Comparison of ENCODE assay signal across 1 cellular context in genomic region chrX:132302687-132303086, GRCh38.
DNase-seq lines count a peak whose midpoint lies in the region; ATAC-seq, FAIRE-seq and TF ChIP-seq lines count a peak whose summit lies in the region.
"Not testable (repeated sequence)": the region's sequence is repeated elsewhere in the genome, so short reads cannot be mapped to it uniquely, and the experiment has no call there.

No MANE protein-coding gene starts in this region.

- TF ChIP-seq EP300 in HepG2 (IDR thresholded peaks at IDR 0.05; ENCODE audit: low read depth in 2 of 2, low read length in 2 of 2); HepG2 (CRISPR knock-in tag; IDR thresholded peaks at IDR 0.05; ENCODE audit: borderline replicate concordance): not testable (repeated sequence)

- TF ChIP-seq RAD21 in HepG2 (CRISPR knock-in tag; IDR thresholded peaks at IDR 0.05), result not testable (repeated sequence)

- intact Hi-C loops in HepG2 (cut with micrococcal nuclease; ENCODE audit: unreplicated experiment), result not testable (repeated sequence)

- not testable (repeated sequence) for H4K20me1 ChIP-seq in HepG2 (ENCODE audit: insufficient read depth, low read length)

- H3K27ac ChIP-seq in HepG2 (ENCODE audit: extremely low read length, insufficient read depth, low read length), result not testable (repeated sequence)

- H3K4me1 ChIP-seq in HepG2 (ENCODE audit: insufficient read depth, low read length), result not testable (repeated sequence)

- not testable (repeated sequence) for H3K79me2 ChIP-seq in HepG2 (ENCODE audit: insufficient read depth, low read length)

- ATAC-seq in HepG2, result not testable (repeated sequence)

- POLR2A ChIA-PET in HepG2 (lab: Yijun Ruan, JAX), result not testable (repeated sequence)

- not testable (repeated sequence) for H3K4me2 ChIP-seq in HepG2 (ENCODE audit: low read depth, low read length)

- not testable (repeated sequence) for FAIRE-seq in HepG2 (lab: Jason Lieb, UNC)

- H3K27me3 ChIP-seq in HepG2 (ENCODE audit: control insufficient read depth in 1 of 2, insufficient read depth in 2 of 2, low read length in 2 of 2), result not testable (repeated sequence)

- TF ChIP-seq POLR2A in HepG2 (IDR thresholded peaks at IDR 0.05; ENCODE audit: insufficient read depth in 1 of 2, low read depth in 2 of 2, low read length in 2 of 2), result not testable (repeated sequence)

- 83% methylated on average over 3 of the region's 3 CpGs for WGBS in HepG2 (ENCODE audit: low lambda C conversion rate)

- H2AFZ ChIP-seq in HepG2 (ENCODE audit: low read length), result not testable (repeated sequence)

- not testable (repeated sequence) for H3K4me3 ChIP-seq in HepG2 (replicated peaks in 1 of 3; ENCODE audit: insufficient read depth in 1 of 3, low read depth in 2 of 3, low read length in 3 of 3)

- not testable (repeated sequence) for H3K36me3 ChIP-seq in HepG2 (replicated peaks in 1 of 2; ENCODE audit: control insufficient read depth in 1 of 2, insufficient read depth in 2 of 2, low read length in 2 of 2)

- in situ Hi-C loops in HepG2 (cut with HindIII; ENCODE audit: extremely low pct_ligation_motif_present, low pct_unique_long_range_greater_than_20kb), result not testable (repeated sequence)

- H3K9ac ChIP-seq in HepG2 (ENCODE audit: insufficient read depth, low read depth, low read length), result not testable (repeated sequence)

- not testable (repeated sequence) for DNase-seq in HepG2 (ENCODE audit: low spot score)

- not testable (repeated sequence) for TF ChIP-seq CTCF in HepG2 (CRISPR knock-in tag; IDR thresholded peaks at IDR 0.05)

- H3K9me3 ChIP-seq in HepG2 (ENCODE audit: low read length), result not testable (repeated sequence)

- BruUV-seq in HepG2 (replicated peaks; lab: Mats Ljungman, UMichigan), result not testable (repeated sequence)

- CTCF ChIA-PET in HepG2 (lab: Yijun Ruan, JAX; ENCODE audit: low intra/inter-chr PET ratio, low total read pairs), result not testable (repeated sequence)

TF ChIP-seq in HepG2, 621 proteins besides CTCF, POLR2A, EP300 and RAD21:
- peak; percentile 96 for TF ChIP-seq ZNF160 (CRISPR knock-in tag; IDR thresholded peaks at IDR 0.05)
TF ChIP-seq in HepG2: peak in this region for 1; not testable (repeated sequence) for 620.
